ENCODE assay signal across 30 cellular contexts in genomic region chr10:69078311-69078710, GRCh38.
"Had no signal": no experiment of that assay in that cellular context is flagged by ENCODE, and none has a peak within 500 bp of the region (broad histone marks: within the 10 kb centered on the region; RNA-seq: fewer than 3 reads in every experiment).

No MANE protein-coding gene starts in this region.

- DNase-seq: activated B cell treated with CpG ODN at 0.5 μM for 24 hours; activated CD4-positive, alpha-beta memory T cell treated with anti-CD3 and anti-CD28 coated beads for 36 hours; activated CD4-positive, alpha-beta T cell treated with anti-CD3 and anti-CD28 coated beads for 4 hours; activated CD4-positive, alpha-beta T cell treated with anti-CD3 and anti-CD28 coated beads, Interleukin-2, amount 10 ng/mL, durations not matched to agents 24 days and 14 days; activated CD4-positive, alpha-beta T cell treated with anti-CD3 and anti-CD28 coated beads, Interleukin-2, amount 50 U/mL, for 1 hour; activated CD4-positive, alpha-beta T cell treated with anti-CD3 and anti-CD28 coated beads, Interleukin-2, amount 50 U/mL, for 4 hours; activated CD4-positive, CD25-positive, alpha-beta regulatory T cell treated with anti-CD3 and anti-CD28 coated beads, Interleukin-2, amount 50 U/mL, for 72 hours; activated CD8-positive, alpha-beta memory T cell treated with anti-CD3 and anti-CD28 coated beads, Interleukin-2, amount 50 U/mL, for 4 hours; activated CD8-positive, alpha-beta T cell treated with anti-CD3 and anti-CD28 coated beads for 36 hours; activated effector memory CD4-positive, alpha-beta T cell treated with anti-CD3 and anti-CD28 coated beads, Interleukin-2, amount 50 U/mL, for 16 hours; activated gamma-delta T cell treated with Interleukin-2 at 50 U/mL for 16 hours; activated naive CD4-positive, alpha-beta T cell; activated naive CD4-positive, alpha-beta T cell treated with anti-CD3 and anti-CD28 coated beads for 36 hours; activated naive CD4-positive, alpha-beta T cell treated with anti-CD3 and anti-CD28 coated beads, Interleukin-2, amount 50 U/mL, for 16 hours; activated naive CD8-positive, alpha-beta T cell treated with anti-CD3 and anti-CD28 coated beads for 36 hours; activated T-cell treated with anti-CD3 and anti-CD28 coated beads for 4 hours; activated T-cell treated with anti-CD3 and anti-CD28 coated beads, Interleukin-2, amount 50 U/mL, for 1 hour; activated T-cell treated with anti-CD3 and anti-CD28 coated beads, Interleukin-2, amount 50 U/mL, for 4 hours; activated T-cell treated with anti-CD3 and anti-CD28 coated beads, Interleukin-2, amount 50 U/mL, for 72 hours; adrenal gland; amniotic stem cell; aorta; body of pancreas; brain microvascular endothelial cell; central memory CD4-positive, alpha-beta T cell; T-helper 1 cell; T-helper 2 cell; T-helper 9 cell had no signal

- H3K27ac ChIP-seq: adrenal gland, body of pancreas, brain microvascular endothelial cell, breast epithelium, VCaP had no signal

- H3K36me3 ChIP-seq: adrenal gland, brain microvascular endothelial cell, breast epithelium had no signal

- H3K4me3 ChIP-seq: adrenal gland, body of pancreas, breast epithelium had no signal

- H3K27me3 ChIP-seq: adrenal gland, body of pancreas, brain microvascular endothelial cell, breast epithelium had no signal

- H3K9me3 ChIP-seq: adrenal gland, body of pancreas, breast epithelium had no signal

- H3K4me1 ChIP-seq: adrenal gland, body of pancreas, breast epithelium had no signal
